Comparison of ENCODE assay signal across 24 cellular contexts in the genomic region with DNA sequence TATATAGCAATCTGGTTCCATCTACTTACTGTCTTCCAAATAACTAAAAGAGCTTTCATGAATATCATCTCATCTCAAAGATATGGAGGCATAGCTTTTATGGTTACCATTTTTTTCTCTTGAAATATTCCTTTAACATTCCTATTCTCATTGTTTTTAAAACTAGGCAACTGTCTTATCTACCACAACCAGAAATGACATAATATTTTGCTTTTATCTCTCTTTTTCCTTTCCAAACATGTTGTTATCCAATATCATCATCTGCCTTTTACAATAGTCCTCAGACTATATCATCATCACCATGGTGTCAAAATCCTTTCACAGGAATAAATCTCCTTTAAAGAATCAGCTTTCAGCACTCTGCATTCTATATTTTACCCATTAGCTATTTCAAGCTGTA.
"Had no signal": no experiment of that assay in that cellular context is flagged by ENCODE, and none has a peak within 500 bp of the region (broad histone marks: within the 10 kb centered on the region; RNA-seq: fewer than 3 reads in every experiment).

No MANE protein-coding gene starts in this region.

- H3K27me3 ChIP-seq: colonic mucosa, esophagus squamous epithelium, gastrocnemius medialis, heart right ventricle, left lung had no signal

- H3K36me3 Mint-ChIP-seq: mesothelial cell of epicardium, naive B cell had no signal

- ATAC-seq: effector memory CD8-positive, alpha-beta T cell; esophagus mucosa; gastrocnemius medialis; heart right ventricle; left cardiac atrium; left lung; left ventricle myocardium superior; lower lobe of right lung; mucosa of descending colon had no signal

- H3K4me3 ChIP-seq: colonic mucosa, esophagus squamous epithelium, gastrocnemius medialis, heart right ventricle, left lung, lower lobe of right lung, mucosa of descending colon had no signal

- H3K9me3 Mint-ChIP-seq: dendritic cell treated with granulocyte-macrophage colony-stimulating factor and Interleukin-4, amounts not matched to agents 40 ng/mL and 50 ng/mL, for 4 days; endodermal cell; mesothelial cell of epicardium had no signal

- H3K4me1 Mint-ChIP-seq: endodermal cell, naive B cell had no signal

- DNase-seq: colonic mucosa; cortex of kidney; effector CD8-positive, alpha-beta T cell; effector memory CD8-positive, alpha-beta T cell; endodermal cell; esophagus squamous epithelium; foreskin fibroblast; foreskin melanocyte; gastrocnemius medialis; glutamatergic neuron; head of caudate nucleus; heart right ventricle; hippocampal formation; left cardiac atrium; left lung; left ventricle myocardium superior; lower lobe of right lung; mesenchymal stem cell; mucosa of descending colon; naive B cell had no signal

- H3K27ac ChIP-seq: colonic mucosa, epithelial cell of prostate, esophagus squamous epithelium, gastrocnemius medialis, heart right ventricle, left lung, lower lobe of right lung had no signal

- H3K27ac Mint-ChIP-seq: dendritic cell treated with granulocyte-macrophage colony-stimulating factor and Interleukin-4, amounts not matched to agents 40 ng/mL and 50 ng/mL, for 4 days; effector memory CD8-positive, alpha-beta T cell; endodermal cell; mesothelial cell of epicardium; naive B cell had no signal

- H3K27me3 Mint-ChIP-seq: dendritic cell treated with granulocyte-macrophage colony-stimulating factor and Interleukin-4, amounts not matched to agents 40 ng/mL and 50 ng/mL, for 4 days; effector memory CD8-positive, alpha-beta T cell; naive B cell had no signal

- H3K4me1 ChIP-seq: colonic mucosa, esophagus squamous epithelium, gastrocnemius medialis, heart right ventricle, left lung, lower lobe of right lung had no signal

- H3K4me3 Mint-ChIP-seq: dendritic cell treated with granulocyte-macrophage colony-stimulating factor and Interleukin-4, amounts not matched to agents 40 ng/mL and 50 ng/mL, for 4 days; effector memory CD8-positive, alpha-beta T cell; endodermal cell; mesothelial cell of epicardium; naive B cell had no signal

- H3K9me3 ChIP-seq: colonic mucosa, esophagus squamous epithelium, gastrocnemius medialis, heart right ventricle, lower lobe of right lung, mucosa of descending colon had no signal

- H3K36me3 ChIP-seq: colonic mucosa, esophagus squamous epithelium, gastrocnemius medialis, heart right ventricle, left lung, lower lobe of right lung had no signal
